ENCODE assay signal across 10 cellular contexts in genomic region chr3:24263069-24263668, GRCh38.
"Had no signal": no experiment of that assay in that cellular context is flagged by ENCODE, and none has a peak within 500 bp of the region (broad histone marks: within the 10 kb centered on the region; RNA-seq: fewer than 3 reads in every experiment).

No MANE protein-coding gene starts in this region.

- DNase-seq: activated CD4-positive, alpha-beta T cell treated with anti-CD3 and anti-CD28 coated beads for 1 hour; activated CD4-positive, alpha-beta T cell treated with anti-CD3 and anti-CD28 coated beads, Interleukin-2, amount 50 U/mL, for 48 hours; activated CD8-positive, alpha-beta memory T cell treated with anti-CD3 and anti-CD28 coated beads, Interleukin-2, amount 10 ng/mL, durations not matched to agents 7 days and 5 days; activated effector memory CD4-positive, alpha-beta T cell treated with anti-CD3 and anti-CD28 coated beads, Interleukin-2, amount 50 U/mL, for 16 hours; activated T-cell treated with anti-CD3 and anti-CD28 coated beads, Interleukin-2, amount 50 U/mL, for 24 hours; anterior cingulate cortex; glutamatergic neuron; naive B cell; small intestine had no signal

- ATAC-seq: activated CD8-positive, alpha-beta memory T cell treated with anti-CD3 and anti-CD28 coated beads, Interleukin-2, amount 10 ng/mL, durations not matched to agents 7 days and 5 days; esophagus mucosa had no signal
